Comparison of ENCODE assay signal across 19 cellular contexts in the genomic region with DNA sequence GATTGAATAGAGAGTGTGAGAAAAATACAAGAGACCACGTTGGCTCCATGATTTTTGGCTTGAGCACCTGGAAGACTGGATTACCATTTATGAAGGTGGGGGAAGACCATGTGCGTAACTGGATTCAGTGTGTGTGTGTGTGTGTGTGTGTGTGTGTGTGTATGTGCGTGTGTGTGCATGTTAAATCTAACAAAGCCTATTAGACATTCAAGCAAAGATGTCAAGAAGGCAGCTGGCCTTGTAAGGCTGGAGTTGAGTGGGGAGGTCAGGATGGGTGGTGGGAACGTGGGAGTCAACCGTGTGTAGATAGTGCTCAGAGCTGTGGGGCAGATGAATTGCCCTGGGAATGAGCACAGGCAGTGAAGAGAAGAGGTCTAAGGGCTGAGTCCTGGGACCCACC.
DNase-seq lines count a peak whose midpoint lies in the region; ATAC-seq, FAIRE-seq and TF ChIP-seq lines count a peak whose summit lies in the region.
"Had no signal": no experiment of that assay in that cellular context is flagged by ENCODE, and none has a peak within 500 bp of the region (broad histone marks: within the 10 kb centered on the region; RNA-seq: fewer than 3 reads in every experiment).

No MANE protein-coding gene starts in this region.

- no peaks in the 10 kb centered on the region for H3K36me3 Mint-ChIP-seq in osteocyte (ENCODE audit: unreplicated experiment)
- H3K36me3 Mint-ChIP-seq: CD4-positive, alpha-beta memory T cell had no signal

- ATAC-seq in GM21576 (IDR thresholded peaks at IDR 0.05; ENCODE audit: unreplicated experiment) = no peak
- ATAC-seq: HCT116 had no signal

- H3K4me3 Mint-ChIP-seq in osteocyte (ENCODE audit: unreplicated experiment) = no peak overlapping the region
- H3K4me3 Mint-ChIP-seq: CD4-positive, alpha-beta memory T cell; H9; HFFc6 had no signal

- H3K4me1 Mint-ChIP-seq in osteocyte (ENCODE audit: unreplicated experiment) = peaks cover 1% of the 10 kb centered on the region
- H3K4me1 Mint-ChIP-seq: CD4-positive, alpha-beta memory T cell had no signal

- TF ChIP-seq CTCF in bronchial epithelial cell (IDR thresholded peaks at IDR 0.05; ENCODE audit: insufficient read depth, low read length, severe bottlenecking) = no peak
- no peak for TF ChIP-seq CTCF in osteocyte (IDR thresholded peaks at IDR 0.05)

- peak; percentile 79 for FAIRE-seq in bronchial epithelial cell (lab: Jason Lieb, UNC)
- FAIRE-seq: GM12891, GM18507 had no signal

- intact Hi-C loops in posterior cingulate gyrus (cut with DNase I) = no loop called here

- H3K27ac Mint-ChIP-seq in osteocyte (ENCODE audit: unreplicated experiment) = no peak overlapping the region
- H3K27ac Mint-ChIP-seq: CD4-positive, alpha-beta memory T cell; HFFc6 had no signal

- H3K27me3 ChIP-seq in bronchial epithelial cell (ENCODE audit: control insufficient read depth, insufficient read depth, low read length) = no peaks in the 10 kb centered on the region

- H3K4me3 ChIP-seq in bronchial epithelial cell (ENCODE audit: low read depth, low read length) = no peak overlapping the region
- H3K4me3 ChIP-seq: GM23248 had no signal

- H3K9me3 Mint-ChIP-seq in osteocyte (ENCODE audit: unreplicated experiment) = no peaks in the 10 kb centered on the region
- H3K9me3 Mint-ChIP-seq: H9 had no signal

- DNase-seq in bronchial epithelial cell (ENCODE audit: low read depth) = no peak
- DNase-seq in islet precursor cell = peak; percentile 24
- peak; percentile 25 for DNase-seq in osteocyte (ENCODE audit: extremely low spot score, unreplicated experiment)
- no peak for DNase-seq in NCI-H526 treated with DMSO at 0.1 percent for 48 hours (lab: John Stamatoyannopoulos, UW)
- DNase-seq in posterior cingulate gyrus = no peak
- DNase-seq: C1 segment of cervical spinal cord; Calu3; CD4-positive, alpha-beta memory T cell; COR-L47; DMS53; DMS79 treated with DMSO at 0.1 percent for 48 hours; GF-D8; GM23248; H9; HFFc6 had no signal

- H3K27me3 Mint-ChIP-seq in osteocyte (ENCODE audit: unreplicated experiment) = peaks cover 8% of the 10 kb centered on the region

- H3K36me3 ChIP-seq in bronchial epithelial cell (ENCODE audit: control insufficient read depth, insufficient read depth, low read length) = no peaks in the 10 kb centered on the region

Comparison
In these comparisons a context has a peak if more than half of its experiments do, and no peak if none do; other contexts are left out.
1. DNase-seq: peak in islet precursor cell (single experiment) and osteocyte (single experiment); none in bronchial epithelial cell (single experiment), NCI-H526 treated with DMSO at 0.1 percent for 48 hours (single experiment) and posterior cingulate gyrus (0 of 10).